In genomic region chrX:51618474-51619155, GRCh38 we compare ENCODE assay signal across 13 cellular contexts. TPM values are rescaled to one million over a fixed set of nuclear protein-coding genes. Genes with fewer than 3 reads are reported as not detected.
DNase-seq lines count a peak whose midpoint lies in the region; ATAC-seq and TF ChIP-seq lines count a peak whose summit lies in the region.
"Not testable (repeated sequence)": the region's sequence is repeated elsewhere in the genome, so short reads cannot be mapped to it uniquely, and the experiment has no call there.
"Had no signal": no experiment of that assay in that cellular context is flagged by ENCODE, and none has a peak within 500 bp of the region (broad histone marks: within the 10 kb centered on the region; RNA-seq: fewer than 3 reads in every experiment).

Gene CENPVL3 (minus strand): TSS chrX:51618912. CDS start chrX:51618873, 39 bp downstream.

- WGBS in mesendoderm (ENCODE audit: extremely low coverage, insufficient coverage, low lambda C conversion rate) = no CpG with 5 or more reads among the region's 58 CpGs

- not testable (repeated sequence) for H2AK5ac ChIP-seq in mesendoderm (ENCODE audit: low read length)

- H4K5ac ChIP-seq in mesendoderm (ENCODE audit: low read length) = not testable (repeated sequence)

- DNase-seq in NCI-H2227 (lab: John Stamatoyannopoulos, UW; ENCODE audit: unreplicated experiment) = peak; percentile 7
- not testable (repeated sequence) for DNase-seq in activated CD4-positive, alpha-beta T cell treated with anti-CD3 and anti-CD28 coated beads, Interleukin-2, amount 10 ng/mL, durations not matched to agents 7 days and 5 days; astrocyte of the cerebellum (ENCODE audit: low read depth)
- DNase-seq in cardiac muscle cell (ENCODE audit: low read depth in 1 of 2, low spot score in 1 of 2) = peak; percentile 12 to 45
- peak; percentile 77 for DNase-seq in mesendoderm
- peak; percentile 10 for DNase-seq in retinal pigment epithelial cell (ENCODE audit: low read depth)

- ATAC-seq in GM21367 (IDR thresholded peaks at IDR 0.05; ENCODE audit: unreplicated experiment) = peak; percentile 55

- H3K27ac ChIP-seq in cardiac muscle cell; mesendoderm (ENCODE audit: low read depth, low read length): not testable (repeated sequence)

- not testable (repeated sequence) for H3K79me2 ChIP-seq in mesendoderm (ENCODE audit: control insufficient read depth, insufficient read depth, low read length)

- not testable (repeated sequence) for TF ChIP-seq CTCF in astrocyte of the cerebellum (IDR thresholded peaks at IDR 0.05; ENCODE audit: low read depth, low read length, missing control alignments); cardiac muscle cell (IDR thresholded peaks at IDR 0.05; ENCODE audit: low read depth, low read length); retinal pigment epithelial cell (conservative IDR thresholded peaks at IDR 0.05; ENCODE audit: low read depth, low read length)

- H3K4me3 ChIP-seq in astrocyte of the cerebellum (ENCODE audit: low read depth, low read length) = peak within 1 kb of the TSS; percentile 20
- peak within 1 kb of the TSS; percentile 32 for H3K4me3 ChIP-seq in cardiac muscle cell
- H3K4me3 ChIP-seq in mesendoderm (ENCODE audit: low read length); retinal pigment epithelial cell (ENCODE audit: low read length): not testable (repeated sequence)

- not testable (repeated sequence) for H3K4ac ChIP-seq in mesendoderm (ENCODE audit: low read depth, low read length)

- not testable (repeated sequence) for H3K9me3 ChIP-seq in cardiac muscle cell (ENCODE audit: low read depth)

- POLR2A ChIA-PET in activated CD4-positive, alpha-beta T cell treated with anti-CD3 and anti-CD28 coated beads, Interleukin-2, amount 10 ng/mL, durations not matched to agents 7 days and 5 days (lab: Charles Lee) = not testable (repeated sequence)

- H3K4me1 Mint-ChIP-seq in activated CD4-positive, alpha-beta T cell treated with anti-CD3 and anti-CD28 coated beads, Interleukin-2, amount 10 ng/mL, durations not matched to agents 7 days and 5 days = not testable (repeated sequence)

- H3K56ac ChIP-seq in mesendoderm (ENCODE audit: low read length) = peak within 1 kb of the TSS; percentile 15

- H3K27me3 ChIP-seq in cardiac muscle cell; mesendoderm (ENCODE audit: insufficient read depth, low read length, poor library complexity): not testable (repeated sequence)

- in situ Hi-C loops in astrocyte of the cerebellum (cut with HindIII; ENCODE audit: low sequenced_read_pairs) = not testable (repeated sequence)

- H3K18ac ChIP-seq in mesendoderm (ENCODE audit: low read length) = not testable (repeated sequence)

- H4K8ac ChIP-seq in mesendoderm (ENCODE audit: low read depth, low read length) = not testable (repeated sequence)

- not testable (repeated sequence) for H3K4me1 ChIP-seq in cardiac muscle cell (ENCODE audit: low read depth); mesendoderm (ENCODE audit: control insufficient read depth, low read depth, low read length)

- H2BK5ac ChIP-seq in mesendoderm (ENCODE audit: low read length) = not testable (repeated sequence)

- H3K23ac ChIP-seq in mesendoderm (ENCODE audit: low read length) = not testable (repeated sequence)

- not testable (repeated sequence) for H3K36me3 Mint-ChIP-seq in activated CD4-positive, alpha-beta T cell treated with anti-CD3 and anti-CD28 coated beads, Interleukin-2, amount 10 ng/mL, durations not matched to agents 7 days and 5 days (ENCODE audit: low read depth)

- not testable (repeated sequence) for H3K36me3 ChIP-seq in cardiac muscle cell; mesendoderm (ENCODE audit: control insufficient read depth, insufficient read depth, low read length)

- peak within 1 kb of the TSS; percentile 12 for H3K4me3 Mint-ChIP-seq in activated CD4-positive, alpha-beta T cell treated with anti-CD3 and anti-CD28 coated beads, Interleukin-2, amount 10 ng/mL, durations not matched to agents 7 days and 5 days

- CTCF ChIA-PET in activated CD4-positive, alpha-beta T cell treated with anti-CD3 and anti-CD28 coated beads, Interleukin-2, amount 10 ng/mL, durations not matched to agents 7 days and 5 days (lab: Charles Lee) = interaction anchor here (0.6 kb wide), 1 partner anchor 34 kb away, joined by 4 read pairs; no protein-coding TSS in a partner anchor

- H3K9me3 Mint-ChIP-seq in activated CD4-positive, alpha-beta T cell treated with anti-CD3 and anti-CD28 coated beads, Interleukin-2, amount 10 ng/mL, durations not matched to agents 7 days and 5 days = not testable (repeated sequence)

- peaks cover 44% of the 10 kb centered on the region for H3K27me3 Mint-ChIP-seq in activated CD4-positive, alpha-beta T cell treated with anti-CD3 and anti-CD28 coated beads, Interleukin-2, amount 10 ng/mL, durations not matched to agents 7 days and 5 days

- H2BK15ac ChIP-seq in mesendoderm (replicated peaks; ENCODE audit: low read depth) = not testable (repeated sequence)

- H3K4me2 ChIP-seq in mesendoderm (ENCODE audit: low read length) = not testable (repeated sequence)

- H2BK120ac ChIP-seq in mesendoderm (ENCODE audit: low read depth, low read length) = not testable (repeated sequence)

- H3K9ac ChIP-seq in mesendoderm (ENCODE audit: low read length) = not testable (repeated sequence)

- H3K79me1 ChIP-seq in mesendoderm (ENCODE audit: low read length) = not testable (repeated sequence)

- not testable (repeated sequence) for H3K27ac Mint-ChIP-seq in activated CD4-positive, alpha-beta T cell treated with anti-CD3 and anti-CD28 coated beads, Interleukin-2, amount 10 ng/mL, durations not matched to agents 7 days and 5 days

RNA-seq across cellular contexts. Expression of gene CENPVL3, which starts in this region (rescaled TPM):
- not detected for total RNA-seq in activated CD4-positive, alpha-beta T cell treated with anti-CD3 and anti-CD28 coated beads, Interleukin-2, amount 10 ng/mL, durations not matched to agents 7 days and 5 days
- total RNA-seq in cardiac muscle cell = 4.9 and 6.3 TPM in 2 replicates
- 10.7 and 11.4 TPM in 2 replicates for polyA plus RNA-seq in cardiac muscle cell
- polyA plus RNA-seq in mesendoderm (2013, experiment 1 of 2) = 3.4 TPM
- 3.4 TPM for polyA plus RNA-seq in mesendoderm (2013, experiment 2 of 2)
- total RNA-seq: activated CD4-positive, alpha-beta memory T cell treated with anti-CD3 and anti-CD28 coated beads, Interleukin-2, amount 10 ng/mL, durations not matched to agents 7 days and 5 days; aorta; esophagus squamous epithelium; GM23248; left colon; PC-9 had no signal
- polyA plus RNA-seq: aorta, GM23248 had no signal
